20 cellular contexts compared by ENCODE assay signal in genomic region chr3:94787734-94788133, GRCh38.
"Had no signal": no experiment of that assay in that cellular context is flagged by ENCODE, and none has a peak within 500 bp of the region (broad histone marks: within the 10 kb centered on the region; RNA-seq: fewer than 3 reads in every experiment).

No MANE protein-coding gene starts in this region.

- DNase-seq: activated CD4-positive, alpha-beta T cell treated with anti-CD3 and anti-CD28 coated beads for 4 hours; activated CD8-positive, alpha-beta memory T cell treated with anti-CD3 and anti-CD28 coated beads, Interleukin-2, amount 50 U/mL, for 4 hours; activated CD8-positive, alpha-beta T cell treated with anti-CD3 and anti-CD28 coated beads for 36 hours; activated gamma-delta T cell treated with Interleukin-2 at 50 U/mL for 16 hours; activated naive CD4-positive, alpha-beta T cell treated with anti-CD3 and anti-CD28 coated beads, Interleukin-2, amount 10 ng/mL, durations not matched to agents 7 days and 5 days; activated naive CD8-positive, alpha-beta T cell treated with anti-CD3 and anti-CD28 coated beads for 36 hours; activated T-cell treated with anti-CD3 and anti-CD28 coated beads, Interleukin-2, amount 50 U/mL, for 72 hours; brain microvascular endothelial cell; Kasumi-1; KBM-7; NCI-H1105 treated with DMSO at 0.1 percent for 48 hours; NCI-H1436 treated with DMSO at 0.1 percent for 48 hours; NCI-H187; NCI-H345; NCI-H510A treated with DMSO at 0.1 percent for 48 hours; PC-9; T-cell; T-helper 2 cell; WERI-Rb-1 had no signal

- H3K4me1 Mint-ChIP-seq: activated naive CD4-positive, alpha-beta T cell treated with anti-CD3 and anti-CD28 coated beads, Interleukin-2, amount 10 ng/mL, durations not matched to agents 7 days and 5 days; activated naive CD8-positive, alpha-beta T cell treated with anti-CD3 and anti-CD28 coated beads for 36 hours; T-cell had no signal

- H3K4me3 Mint-ChIP-seq: activated CD8-positive, alpha-beta T cell treated with anti-CD3 and anti-CD28 coated beads for 36 hours; activated naive CD4-positive, alpha-beta T cell treated with anti-CD3 and anti-CD28 coated beads, Interleukin-2, amount 10 ng/mL, durations not matched to agents 7 days and 5 days; activated naive CD8-positive, alpha-beta T cell treated with anti-CD3 and anti-CD28 coated beads for 36 hours; activated T-cell treated with anti-CD3 and anti-CD28 coated beads, Interleukin-2, amount 50 U/mL, for 72 hours; T-cell had no signal

- H3K9me3 Mint-ChIP-seq: activated naive CD4-positive, alpha-beta T cell treated with anti-CD3 and anti-CD28 coated beads, Interleukin-2, amount 10 ng/mL, durations not matched to agents 7 days and 5 days had no signal

- H3K36me3 Mint-ChIP-seq: activated naive CD4-positive, alpha-beta T cell treated with anti-CD3 and anti-CD28 coated beads, Interleukin-2, amount 10 ng/mL, durations not matched to agents 7 days and 5 days; activated naive CD8-positive, alpha-beta T cell treated with anti-CD3 and anti-CD28 coated beads for 36 hours; T-cell had no signal

- H3K27me3 Mint-ChIP-seq: activated CD8-positive, alpha-beta T cell treated with anti-CD3 and anti-CD28 coated beads for 36 hours; activated naive CD4-positive, alpha-beta T cell treated with anti-CD3 and anti-CD28 coated beads, Interleukin-2, amount 10 ng/mL, durations not matched to agents 7 days and 5 days; activated naive CD8-positive, alpha-beta T cell treated with anti-CD3 and anti-CD28 coated beads for 36 hours; T-cell had no signal

- H3K27ac Mint-ChIP-seq: activated CD8-positive, alpha-beta T cell treated with anti-CD3 and anti-CD28 coated beads for 36 hours; activated naive CD4-positive, alpha-beta T cell treated with anti-CD3 and anti-CD28 coated beads, Interleukin-2, amount 10 ng/mL, durations not matched to agents 7 days and 5 days; activated naive CD8-positive, alpha-beta T cell treated with anti-CD3 and anti-CD28 coated beads for 36 hours; activated T-cell treated with anti-CD3 and anti-CD28 coated beads, Interleukin-2, amount 50 U/mL, for 72 hours; activated T-helper 2 cell treated with anti-CD3 and anti-CD28 coated beads, Interferon-gamma antibody, Interleukin-2, Interleukin-4, amounts not matched to agents 10 μg/mL and 5 μg/mL and 100 μg/mL, durations not matched to agents 14 hours and 24 hours and 36 hours; T-cell had no signal

- ATAC-seq: activated CD8-positive, alpha-beta T cell treated with anti-CD3 and anti-CD28 coated beads for 36 hours; activated T-cell treated with anti-CD3 and anti-CD28 coated beads, Interleukin-2, amount 50 U/mL, for 72 hours; T-cell had no signal
